ENCODE assay signal across 19 cellular contexts in genomic region chr1:199733125-199733524, GRCh38.
DNase-seq lines count a peak whose midpoint lies in the region; ATAC-seq, FAIRE-seq and TF ChIP-seq lines count a peak whose summit lies in the region.
"Had no signal": no experiment of that assay in that cellular context is flagged by ENCODE, and none has a peak within 500 bp of the region (broad histone marks: within the 10 kb centered on the region; RNA-seq: fewer than 3 reads in every experiment).

No MANE protein-coding gene starts in this region.

- intact Hi-C loops in PC-3 (cut with micrococcal nuclease), result no loop called here
- intact Hi-C loops in activated CD8-positive, alpha-beta T cell treated with anti-CD3 and anti-CD28 coated beads for 36 hours (cut with micrococcal nuclease), result no loop called here

- peaks cover 7% of the 10 kb centered on the region for H3K27me3 Mint-ChIP-seq in stimulated activated naive CD8-positive, alpha-beta T cell treated with anti-CD3 and anti-CD28 coated beads, Interleukin-15, amount 100 ng/mL, for 72 hours
- H3K27me3 Mint-ChIP-seq in activated CD8-positive, alpha-beta T cell treated with anti-CD3 and anti-CD28 coated beads for 36 hours, result peaks cover 3% of the 10 kb centered on the region

- H3K4me3 ChIP-seq in PC-3 (ENCODE audit: low read length), result no peak overlapping the region
- H3K4me3 ChIP-seq: BLaER1 treated with 17β-estradiol and CSF1 and Interleukin-3, amounts not matched to agents 10 nM and 100 nM; SK-N-MC had no signal

- peak overlapping the region; percentile 51 for H3K4me2 ChIP-seq in PC-3 (ENCODE audit: low read length)
- H3K4me2 ChIP-seq: BLaER1 treated with 17β-estradiol and CSF1 and Interleukin-3, amounts not matched to agents 10 nM and 100 nM had no signal

- no peak overlapping the region for H2AFZ ChIP-seq in PC-3 (ENCODE audit: low read length)

- H3K4me1 Mint-ChIP-seq in stimulated activated naive CD8-positive, alpha-beta T cell treated with anti-CD3 and anti-CD28 coated beads, Interleukin-15, amount 100 ng/mL, for 72 hours, result no peaks in the 10 kb centered on the region
- no peaks in the 10 kb centered on the region for H3K4me1 Mint-ChIP-seq in activated CD8-positive, alpha-beta T cell treated with anti-CD3 and anti-CD28 coated beads for 36 hours (ENCODE audit: low read depth)
- H3K4me1 Mint-ChIP-seq: CD8-positive, alpha-beta memory T cell; IgD-negative memory B cell had no signal

- no peak for DNase-seq in H54 (ENCODE audit: insufficient read length, low spot score)
- peak; percentile 51 for DNase-seq in PC-3
- peak; percentile 73 for DNase-seq in dermis blood vessel endothelial cell
- peak; percentile 25 for DNase-seq in kidney tubule cell (ENCODE audit: low spot score)
- no peak for DNase-seq in midbrain (lab: John Stamatoyannopoulos, UW)
- no peak for DNase-seq in stimulated activated naive CD8-positive, alpha-beta T cell treated with anti-CD3 and anti-CD28 coated beads, Interleukin-15, amount 100 ng/mL, for 72 hours
- no peak for DNase-seq in activated CD8-positive, alpha-beta T cell treated with anti-CD3 and anti-CD28 coated beads for 36 hours
- DNase-seq: CD8-positive, alpha-beta memory T cell; DMS79 treated with DMSO at 0.1 percent for 48 hours; H7; NCI-H1105 treated with DMSO at 0.1 percent for 48 hours; NCI-H1694; NCI-H2107; NCI-H524 had no signal

- H3F3A ChIP-seq in PC-3 (ENCODE audit: low read length, unreplicated experiment), result no peaks in the 10 kb centered on the region

- TF ChIP-seq POLR2A in H54 (IDR thresholded peaks at IDR 0.05; ENCODE audit: low read depth, low read length), result no peak

- no peak overlapping the region for H3K27ac Mint-ChIP-seq in stimulated activated naive CD8-positive, alpha-beta T cell treated with anti-CD3 and anti-CD28 coated beads, Interleukin-15, amount 100 ng/mL, for 72 hours
- no peak overlapping the region for H3K27ac Mint-ChIP-seq in activated CD8-positive, alpha-beta T cell treated with anti-CD3 and anti-CD28 coated beads for 36 hours
- H3K27ac Mint-ChIP-seq: CD8-positive, alpha-beta memory T cell; IgD-negative memory B cell had no signal

- no TSS peak for BruUV-seq in PC-3 (replicated peaks; lab: Mats Ljungman, UMichigan)

- no peaks in the 10 kb centered on the region for H3K36me3 ChIP-seq in PC-3 (ENCODE audit: low read depth, low read length)
- H3K36me3 ChIP-seq: BLaER1 treated with 17β-estradiol and CSF1 and Interleukin-3, amounts not matched to agents 10 nM and 100 nM had no signal

- H4K20me1 ChIP-seq in PC-3 (ENCODE audit: low read length), result no peaks in the 10 kb centered on the region
- H4K20me1 ChIP-seq: BLaER1 treated with 17β-estradiol and CSF1 and Interleukin-3, amounts not matched to agents 10 nM and 100 nM had no signal

- no peaks in the 10 kb centered on the region for H3K9me3 ChIP-seq in PC-3 (ENCODE audit: low read length)
- H3K9me3 ChIP-seq: BLaER1 treated with 17β-estradiol and CSF1 and Interleukin-3, amounts not matched to agents 10 nM and 100 nM had no signal

- H3K36me3 Mint-ChIP-seq in activated CD8-positive, alpha-beta T cell treated with anti-CD3 and anti-CD28 coated beads for 36 hours (ENCODE audit: low read depth), result no peaks in the 10 kb centered on the region
- H3K36me3 Mint-ChIP-seq: CD8-positive, alpha-beta memory T cell had no signal

- no peaks in the 10 kb centered on the region for H3K9me2 ChIP-seq in PC-3 (replicated peaks; ENCODE audit: low read length)

- no peak for TF ChIP-seq CTCF in PC-3 (conservative IDR thresholded peaks at IDR 0.05; ENCODE audit: low read depth, low read length)
- TF ChIP-seq CTCF in activated CD8-positive, alpha-beta T cell treated with anti-CD3 and anti-CD28 coated beads for 36 hours (IDR thresholded peaks at IDR 0.05), result no peak

- H3K9me3 Mint-ChIP-seq in stimulated activated naive CD8-positive, alpha-beta T cell treated with anti-CD3 and anti-CD28 coated beads, Interleukin-15, amount 100 ng/mL, for 72 hours, result no peaks in the 10 kb centered on the region
- H3K9me3 Mint-ChIP-seq in activated CD8-positive, alpha-beta T cell treated with anti-CD3 and anti-CD28 coated beads for 36 hours, result no peaks in the 10 kb centered on the region

- peaks cover 11% of the 10 kb centered on the region for H3K4me1 ChIP-seq in PC-3 (ENCODE audit: insufficient read depth, low read length)

- no peaks in the 10 kb centered on the region for H3K79me2 ChIP-seq in PC-3 (ENCODE audit: low read length)

- FAIRE-seq in H54 (lab: Jason Lieb, UNC), result peak; percentile 38

- CTCF ChIA-PET in PC-3 (lab: Charles Lee), result no interaction called here
- CTCF ChIA-PET in activated CD8-positive, alpha-beta T cell treated with anti-CD3 and anti-CD28 coated beads for 36 hours (lab: Charles Lee), result no interaction called here

- H3K27ac ChIP-seq in PC-3 (ENCODE audit: low read length), result no peak overlapping the region
- H3K27ac ChIP-seq: BLaER1 treated with 17β-estradiol and CSF1 and Interleukin-3, amounts not matched to agents 10 nM and 100 nM; SK-N-MC had no signal

- POLR2A ChIA-PET in PC-3 (lab: Charles Lee; ENCODE audit: unreplicated experiment), result interaction anchor here (0.6 kb wide), 1 partner anchor 114 kb away, joined by 3 read pairs; no protein-coding TSS in a partner anchor
- POLR2A ChIA-PET in activated CD8-positive, alpha-beta T cell treated with anti-CD3 and anti-CD28 coated beads for 36 hours (lab: Charles Lee), result no interaction called here

- no peak overlapping the region for H3K4me3 Mint-ChIP-seq in stimulated activated naive CD8-positive, alpha-beta T cell treated with anti-CD3 and anti-CD28 coated beads, Interleukin-15, amount 100 ng/mL, for 72 hours
- no peak overlapping the region for H3K4me3 Mint-ChIP-seq in activated CD8-positive, alpha-beta T cell treated with anti-CD3 and anti-CD28 coated beads for 36 hours
- H3K4me3 Mint-ChIP-seq: CD8-positive, alpha-beta memory T cell had no signal

- no peak overlapping the region for H3K9ac ChIP-seq in PC-3 (ENCODE audit: low read length)
- H3K9ac ChIP-seq: BLaER1 treated with 17β-estradiol and CSF1 and Interleukin-3, amounts not matched to agents 10 nM and 100 nM had no signal

- H3K27me3 ChIP-seq in PC-3 (ENCODE audit: low read length), result no peaks in the 10 kb centered on the region
- H3K27me3 ChIP-seq: BLaER1 treated with 17β-estradiol and CSF1 and Interleukin-3, amounts not matched to agents 10 nM and 100 nM had no signal

- ATAC-seq in PC-3 (no peak; the same call in 1 of the 2 replicates), HG03097 (IDR thresholded peaks at IDR 0.05; ENCODE audit: low FRiP score, unreplicated experiment) (no peak)
- no peak for ATAC-seq in stimulated activated naive CD8-positive, alpha-beta T cell treated with anti-CD3 and anti-CD28 coated beads, Interleukin-15, amount 100 ng/mL, for 72 hours
- no peak for ATAC-seq in activated CD8-positive, alpha-beta T cell treated with anti-CD3 and anti-CD28 coated beads for 36 hours
- ATAC-seq: Right ventricle myocardium inferior had no signal

Comparison
In these comparisons a context has a peak if more than half of its experiments do, and no peak if none do; other contexts are left out.
1. DNase-seq: peak in PC-3 (single experiment), dermis blood vessel endothelial cell (single experiment) and kidney tubule cell (single experiment); none in H54 (single experiment), midbrain (single experiment), stimulated activated naive CD8-positive, alpha-beta T cell treated with anti-CD3 and anti-CD28 coated beads, Interleukin-15, amount 100 ng/mL, for 72 hours (0 of 2) and activated CD8-positive, alpha-beta T cell treated with anti-CD3 and anti-CD28 coated beads for 36 hours (single experiment).